Comparison of ENCODE assay signal across 18 cellular contexts in the genomic region with DNA sequence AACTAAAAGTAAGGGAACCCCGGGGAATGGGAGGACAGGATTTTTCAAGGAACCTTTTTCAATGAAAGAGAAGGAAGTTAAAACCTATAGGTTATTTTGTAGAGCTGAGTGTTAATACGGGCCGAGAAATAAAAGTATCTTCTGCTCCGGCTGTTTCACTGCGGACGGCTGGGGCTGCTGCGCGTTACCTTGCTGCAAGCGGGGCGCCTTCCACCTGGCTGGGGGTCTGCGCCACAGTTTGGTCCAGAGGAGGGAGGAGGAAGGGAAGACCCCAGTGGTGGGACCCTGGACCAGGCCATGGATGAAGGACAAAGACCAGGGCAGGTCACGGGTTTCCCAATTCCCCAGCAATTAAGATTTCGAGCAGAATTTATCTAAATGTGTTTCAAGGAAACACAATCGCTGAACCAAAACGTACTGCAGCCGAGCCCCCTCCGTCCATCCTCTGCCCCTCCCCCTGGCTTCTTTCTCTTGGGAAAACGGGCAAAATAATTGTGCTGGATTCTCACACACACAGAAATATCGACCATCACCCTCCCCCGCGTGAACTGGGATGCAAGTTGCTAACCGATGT. TPM values are rescaled to one million over a fixed set of nuclear protein-coding genes. Genes with fewer than 3 reads are reported as not detected.
DNase-seq lines count a peak whose midpoint lies in the region; ATAC-seq and TF ChIP-seq lines count a peak whose summit lies in the region.
"Had no signal": no experiment of that assay in that cellular context is flagged by ENCODE, and none has a peak within 500 bp of the region (broad histone marks: within the 10 kb centered on the region; RNA-seq: fewer than 3 reads in every experiment).

No MANE protein-coding gene starts in this region.

- peaks cover 12% of the 10 kb centered on the region for H3K36me3 Mint-ChIP-seq in stimulated activated naive CD8-positive, alpha-beta T cell treated with anti-CD3 and anti-CD28 coated beads, Interleukin-15, Interleukin-2, amounts not matched to agents 100 ng/mL and 50 ng/mL, for 24 hours (ENCODE audit: low read depth)
- H3K36me3 Mint-ChIP-seq in type B pancreatic cell (no peaks in the 10 kb centered on the region), endothelial cell (ENCODE audit: low read depth, unreplicated experiment) (no peaks in the 10 kb centered on the region)
- H3K36me3 Mint-ChIP-seq: stimulated activated memory B cell treated with anti-CD40 and anti-IgM and Interleukin-4, amounts not matched to agents 10 μg/mL and 1 μg/mL and 100 μg/mL, for 72 hours had no signal

- H3K27me3 Mint-ChIP-seq in stimulated activated naive CD8-positive, alpha-beta T cell treated with anti-CD3 and anti-CD28 coated beads, Interleukin-15, Interleukin-2, amounts not matched to agents 100 ng/mL and 50 ng/mL, for 24 hours = peaks cover 65% of the 10 kb centered on the region
- peaks cover 77% of the 10 kb centered on the region for H3K27me3 Mint-ChIP-seq in type B pancreatic cell
- peaks cover 29% of the 10 kb centered on the region for H3K27me3 Mint-ChIP-seq in endothelial cell (ENCODE audit: unreplicated experiment)

- no peak for ATAC-seq in stimulated activated naive CD8-positive, alpha-beta T cell treated with anti-CD3 and anti-CD28 coated beads, Interleukin-15, Interleukin-2, amounts not matched to agents 100 U/mL and 50 U/mL, for 24 hours
- ATAC-seq: stimulated activated memory B cell treated with anti-CD40 and anti-IgM and Interleukin-4, amounts not matched to agents 10 μg/mL and 1 μg/mL and 100 μg/mL, for 72 hours had no signal

- H3K36me3 ChIP-seq in iPS-18a (ENCODE audit: control insufficient read depth, low read depth, low read length) (no peaks in the 10 kb centered on the region), brain microvascular endothelial cell (replicated peaks) (no peaks in the 10 kb centered on the region)
- H3K36me3 ChIP-seq: transverse colon had no signal

- peaks cover 23% of the 10 kb centered on the region for H3K4me1 Mint-ChIP-seq in stimulated activated naive CD8-positive, alpha-beta T cell treated with anti-CD3 and anti-CD28 coated beads, Interleukin-15, Interleukin-2, amounts not matched to agents 100 ng/mL and 50 ng/mL, for 24 hours (ENCODE audit: low read depth)
- H3K4me1 Mint-ChIP-seq in type B pancreatic cell (ENCODE audit: unreplicated experiment) (peaks cover 9% of the 10 kb centered on the region), endothelial cell (ENCODE audit: unreplicated experiment) (peaks cover 32% of the 10 kb centered on the region)

- DNase-seq in stimulated activated naive CD8-positive, alpha-beta T cell treated with anti-CD3 and anti-CD28 coated beads, Interleukin-15, Interleukin-2, amounts not matched to agents 100 U/mL and 50 U/mL, for 24 hours = no peak
- DNase-seq in NCI-H774 (lab: John Stamatoyannopoulos, UW) (peak; percentile 44), type B pancreatic cell (ENCODE audit: extremely low spot score, unreplicated experiment) (no peak), endothelial cell (ENCODE audit: low spot score) (no peak), brain microvascular endothelial cell (no peak), GDM1 (lab: John Stamatoyannopoulos, UW) (no peak)
- DNase-seq: activated effector memory CD4-positive, alpha-beta T cell treated with Interleukin-2 at 50 U/mL for 16 hours; cortex of kidney; DMS 273 treated with DMSO at 0.1 percent for 48 hours; transverse colon had no signal

- H3K4me3 ChIP-seq in iPS-18a (ENCODE audit: low read length) (peak overlapping the region; percentile 49), brain microvascular endothelial cell (ENCODE audit: low read depth, low read length) (no peak overlapping the region)
- H3K4me3 ChIP-seq: transverse colon had no signal

- TF ChIP-seq CTCF in type B pancreatic cell (conservative IDR thresholded peaks at IDR 0.05) (no peak), endothelial cell (IDR thresholded peaks at IDR 0.05; ENCODE audit: unreplicated experiment) (no peak), brain microvascular endothelial cell (IDR thresholded peaks at IDR 0.05; ENCODE audit: low read depth, low read length, missing control alignments) (no peak)

- H3K27ac ChIP-seq in iPS-18a (ENCODE audit: low read length) (no peak overlapping the region), brain microvascular endothelial cell (no peak overlapping the region)
- H3K27ac ChIP-seq: RWPE1, transverse colon had no signal

- peak overlapping the region; percentile 30 for H3K4me3 Mint-ChIP-seq in stimulated activated naive CD8-positive, alpha-beta T cell treated with anti-CD3 and anti-CD28 coated beads, Interleukin-15, Interleukin-2, amounts not matched to agents 100 ng/mL and 50 ng/mL, for 24 hours
- H3K4me3 Mint-ChIP-seq in type B pancreatic cell (peak overlapping the region; percentile 8), endothelial cell (ENCODE audit: unreplicated experiment) (no peak overlapping the region)
- H3K4me3 Mint-ChIP-seq: B cell; stimulated activated memory B cell treated with anti-CD40 and anti-IgM and Interleukin-4, amounts not matched to agents 10 μg/mL and 1 μg/mL and 100 μg/mL, for 72 hours had no signal

- H3K27ac Mint-ChIP-seq in stimulated activated naive CD8-positive, alpha-beta T cell treated with anti-CD3 and anti-CD28 coated beads, Interleukin-15, Interleukin-2, amounts not matched to agents 100 ng/mL and 50 ng/mL, for 24 hours = peak overlapping the region; percentile 26
- H3K27ac Mint-ChIP-seq in type B pancreatic cell (no peak overlapping the region), endothelial cell (ENCODE audit: unreplicated experiment) (no peak overlapping the region)
- H3K27ac Mint-ChIP-seq: stimulated activated memory B cell treated with anti-CD40 and anti-IgM and Interleukin-4, amounts not matched to agents 10 μg/mL and 1 μg/mL and 100 μg/mL, for 72 hours had no signal

- H3K9ac ChIP-seq in iPS-18a (ENCODE audit: low read length) = no peak overlapping the region

- H3K9me3 Mint-ChIP-seq in stimulated activated naive CD8-positive, alpha-beta T cell treated with anti-CD3 and anti-CD28 coated beads, Interleukin-15, Interleukin-2, amounts not matched to agents 100 ng/mL and 50 ng/mL, for 24 hours = peaks cover 7% of the 10 kb centered on the region
- H3K9me3 Mint-ChIP-seq in type B pancreatic cell (no peaks in the 10 kb centered on the region), endothelial cell (ENCODE audit: unreplicated experiment) (no peaks in the 10 kb centered on the region)

- H3K4me1 ChIP-seq in iPS-18a (ENCODE audit: control insufficient read depth, low read depth, low read length) = peaks cover 41% of the 10 kb centered on the region

- H3K9me3 ChIP-seq in iPS-18a (ENCODE audit: control insufficient read depth, low read depth, low read length) = no peaks in the 10 kb centered on the region
- H3K9me3 ChIP-seq: transverse colon had no signal

- in situ Hi-C loops in brain microvascular endothelial cell (cut with HindIII; ENCODE audit: low pct_ligation_motif_present, low sequenced_read_pairs) = no loop called here

- H3K27me3 ChIP-seq in iPS-18a (ENCODE audit: control insufficient read depth, insufficient read depth, low read length) (peaks cover 81% of the 10 kb centered on the region), brain microvascular endothelial cell (replicated peaks) (peaks cover 73% of the 10 kb centered on the region)

RNA-seq across cellular contexts. Expression of a gene that starts 2.9 kb away (rescaled TPM):
- total RNA-seq in type B pancreatic cell (ENCODE audit: low replicate concordance) = 0.17 and 1.3 TPM in 2 replicates
- 1.7 TPM for total RNA-seq in endothelial cell (ENCODE audit: unreplicated experiment)
- total RNA-seq: B cell, epithelial cell of proximal tubule, H4, liver, transverse colon had no signal
